In the genomic region with DNA sequence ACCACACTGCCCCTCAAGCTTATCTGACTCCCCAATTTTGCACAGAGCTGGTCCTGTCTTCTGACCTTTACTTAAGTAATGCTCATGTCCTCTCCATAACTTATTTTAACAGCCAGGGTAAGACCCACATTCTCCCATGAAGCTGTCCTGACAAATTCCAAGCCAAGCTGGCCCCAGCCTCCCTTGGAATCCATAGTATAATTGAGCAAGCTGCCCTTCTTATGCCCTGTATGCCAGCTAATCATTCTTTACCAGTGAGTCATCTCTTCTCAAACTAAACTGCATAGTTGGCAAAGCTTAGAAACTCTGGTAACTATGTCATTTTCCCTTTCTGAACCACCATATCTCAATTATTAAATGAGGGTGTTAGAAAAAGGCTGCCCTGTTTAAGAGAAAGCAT, we compare ENCODE assay signal across 1 cellular context.
TF ChIP-seq lines count a peak whose summit lies in the region.

No MANE protein-coding gene starts in this region.

TF ChIP-seq in A549, 52 proteins besides CTCF, POLR2A, EP300 and RAD21 (continued from another document):
- TF ChIP-seq, protein P1, sequence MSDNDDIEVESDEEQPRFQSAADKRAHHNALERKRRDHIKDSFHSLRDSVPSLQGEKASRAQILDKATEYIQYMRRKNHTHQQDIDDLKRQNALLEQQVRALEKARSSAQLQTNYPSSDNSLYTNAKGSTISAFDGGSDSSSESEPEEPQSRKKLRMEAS (IDR thresholded peaks at IDR 0.05) = 0 out of 2 replicates have a peak, but pooled peaks have one; percentile 32
TF ChIP-seq in A549: peak in this region for 9.
